ENCODE assay signal across 27 cellular contexts in genomic region chr3:62679988-62680387, GRCh38.
"Had no signal": no experiment of that assay in that cellular context is flagged by ENCODE, and none has a peak within 500 bp of the region (broad histone marks: within the 10 kb centered on the region; RNA-seq: fewer than 3 reads in every experiment).

No MANE protein-coding gene starts in this region.

- H3K4me3 ChIP-seq: cardiac muscle cell, SJSA1 had no signal

- H3K9me3 ChIP-seq: SJSA1, SK-N-SH had no signal

- H3K4me2 ChIP-seq: SK-N-SH had no signal

- H3K36me3 ChIP-seq: cardiac muscle cell, SJSA1 had no signal

- DNase-seq: activated CD4-positive, alpha-beta memory T cell treated with anti-CD3 and anti-CD28 coated beads for 36 hours; activated CD4-positive, alpha-beta T cell treated with anti-CD3 and anti-CD28 coated beads for 4 hours; activated CD4-positive, alpha-beta T cell treated with anti-CD3 and anti-CD28 coated beads, Interleukin-2, amount 50 U/mL, for 1 hour; activated CD8-positive, alpha-beta memory T cell treated with anti-CD3 and anti-CD28 coated beads, Interleukin-2, amount 50 U/mL, for 4 hours; activated gamma-delta T cell treated with Interleukin-2 at 50 U/mL for 16 hours; activated naive CD4-positive, alpha-beta T cell treated with anti-CD3 and anti-CD28 coated beads for 36 hours; activated naive CD8-positive, alpha-beta T cell treated with anti-CD3 and anti-CD28 coated beads, Interleukin-2, amount 50 U/mL, for 24 hours; activated T-cell treated with anti-CD3 and anti-CD28 coated beads for 4 hours; activated T-cell treated with anti-CD3 and anti-CD28 coated beads, Interleukin-2, amount 50 U/mL, for 4 hours; anterior cingulate cortex; Kasumi-1; KG1; MM.1S; MV-4-11; NCI-H1092; NCI-H1436; NCI-H1694; NCI-H1930; NCI-H2081 treated with DMSO at 0.1 percent for 48 hours; NCI-H226; NCI-H446 treated with DMSO at 0.1 percent for 48 hours; NCI-H524; SHP77 treated with DMSO at 0.1 percent for 48 hours; SK-N-SH had no signal

- H3K27me3 ChIP-seq: cardiac muscle cell, SJSA1 had no signal

- H3K4me1 ChIP-seq: SJSA1 had no signal

- H3K9ac ChIP-seq: SK-N-SH had no signal

- ATAC-seq: activated CD4-positive, CD25-positive, alpha-beta regulatory T cell treated with anti-CD3 and anti-CD28 coated beads, Interleukin-2, amount 50 U/mL, for 24 hours; activated naive CD8-positive, alpha-beta T cell treated with anti-CD3 and anti-CD28 coated beads, Interleukin-2, amount 50 U/mL, for 24 hours; activated T-cell treated with anti-CD3 and anti-CD28 coated beads, Interleukin-2, amount 50 U/mL, for 4 hours had no signal

- H3K27ac ChIP-seq: cardiac muscle cell, SJSA1 had no signal
